Comparison of ENCODE assay signal across 17 cellular contexts in genomic region chr3:190063490-190063889, GRCh38. TPM values are rescaled to one million over a fixed set of nuclear protein-coding genes. Genes with fewer than 3 reads are reported as not detected.
"Had no signal": no experiment of that assay in that cellular context is flagged by ENCODE, and none has a peak within 500 bp of the region (broad histone marks: within the 10 kb centered on the region; RNA-seq: fewer than 3 reads in every experiment).

No MANE protein-coding gene starts in this region.

- H3K27me3 ChIP-seq: body of pancreas, neural progenitor cell, sigmoid colon, upper lobe of right lung had no signal

- H3K9me3 ChIP-seq: body of pancreas, sigmoid colon, thoracic aorta, upper lobe of right lung had no signal

- H3K9me3 Mint-ChIP-seq: activated CD4-positive, alpha-beta memory T cell treated with anti-CD3 and anti-CD28 coated beads for 36 hours; activated T-cell treated with anti-CD3 and anti-CD28 coated beads, Interleukin-2, amount 50 U/mL, for 4 hours; neural progenitor cell; T-helper 1 cell treated with Interleukin-12 subunit alpha and Interleukin-12 subunit beta and Interleukin-4 antibody, amounts not matched to agents 30 μg/mL and 1 μg/mL, for 36 hours had no signal

- H3K4me1 ChIP-seq: body of pancreas, parathyroid adenoma, upper lobe of right lung had no signal

- H3K4me1 Mint-ChIP-seq: activated CD4-positive, alpha-beta T cell treated with anti-CD3 and anti-CD28 coated beads for 36 hours had no signal

- H3K27ac Mint-ChIP-seq: activated CD4-positive, alpha-beta memory T cell treated with anti-CD3 and anti-CD28 coated beads for 36 hours; activated CD4-positive, alpha-beta T cell treated with anti-CD3 and anti-CD28 coated beads for 36 hours; activated naive CD8-positive, alpha-beta T cell; neural progenitor cell; T-helper 1 cell treated with Interleukin-12 subunit alpha and Interleukin-12 subunit beta and Interleukin-4 antibody, amounts not matched to agents 30 μg/mL and 1 μg/mL, for 36 hours had no signal

- DNase-seq: activated CD4-positive, alpha-beta memory T cell treated with anti-CD3 and anti-CD28 coated beads for 36 hours; activated CD4-positive, alpha-beta T cell treated with anti-CD3 and anti-CD28 coated beads for 36 hours; activated gamma-delta T cell; activated T-cell treated with anti-CD3 and anti-CD28 coated beads, Interleukin-2, amount 50 U/mL, for 4 hours; body of pancreas; effector CD8-positive, alpha-beta T cell; head of caudate nucleus; midbrain; sigmoid colon; stimulated activated CD4-positive, alpha-beta T cell treated with anti-CD3 and anti-CD28 coated beads, Interleukin-1b, Interleukin-23, amount 100 ng/mL, for 48 hours; upper lobe of right lung; WERI-Rb-1 had no signal

- ATAC-seq: activated CD4-positive, alpha-beta T cell treated with anti-CD3 and anti-CD28 coated beads for 36 hours; activated T-cell treated with anti-CD3 and anti-CD28 coated beads, Interleukin-2, amount 50 U/mL, for 4 hours; body of pancreas had no signal

- H2AFZ ChIP-seq: neural progenitor cell, parathyroid adenoma had no signal

- H3K4me3 ChIP-seq: body of pancreas, neural progenitor cell, sigmoid colon, thoracic aorta, upper lobe of right lung had no signal

- H3K79me2 ChIP-seq: parathyroid adenoma had no signal

- H3K4me3 Mint-ChIP-seq: activated CD4-positive, alpha-beta memory T cell treated with anti-CD3 and anti-CD28 coated beads for 36 hours; activated CD4-positive, alpha-beta T cell treated with anti-CD3 and anti-CD28 coated beads for 36 hours; activated naive CD8-positive, alpha-beta T cell; activated T-cell treated with anti-CD3 and anti-CD28 coated beads, Interleukin-2, amount 50 U/mL, for 4 hours; neural progenitor cell; T-helper 1 cell treated with Interleukin-12 subunit alpha and Interleukin-12 subunit beta and Interleukin-4 antibody, amounts not matched to agents 30 μg/mL and 1 μg/mL, for 36 hours had no signal

- H3K36me3 ChIP-seq: neural progenitor cell, sigmoid colon, thoracic aorta, upper lobe of right lung, WERI-Rb-1 had no signal

- H3K27ac ChIP-seq: body of pancreas, neural progenitor cell, parathyroid adenoma, thoracic aorta, upper lobe of right lung, WERI-Rb-1 had no signal

- H3K4me2 ChIP-seq: neural progenitor cell had no signal

- H3K9ac ChIP-seq: neural progenitor cell, parathyroid adenoma had no signal

- H3K36me3 Mint-ChIP-seq: activated CD4-positive, alpha-beta memory T cell treated with anti-CD3 and anti-CD28 coated beads for 36 hours; activated naive CD8-positive, alpha-beta T cell; neural progenitor cell had no signal

RNA-seq across cellular contexts. Expression of gene P3H2, which starts 57.2 kb away (rescaled TPM):
- total RNA-seq: activated CD4-positive, alpha-beta memory T cell treated with anti-CD3 and anti-CD28 coated beads for 36 hours; activated CD4-positive, alpha-beta T cell treated with anti-CD3 and anti-CD28 coated beads for 36 hours had no signal
